In genomic region chr11:64803163-64803845, GRCh38 we compare ENCODE assay signal across 8 cellular contexts. TPM values are rescaled to one million over a fixed set of nuclear protein-coding genes. Genes with fewer than 3 reads are reported as not detected.
A peak's percentile ranks its signal among the peaks of the same experiment; 100 is the strongest.
DNase-seq lines count a peak whose midpoint lies in the region; ATAC-seq and TF ChIP-seq lines count a peak whose summit lies in the region.

Gene MAP4K2 (minus strand): TSS chr11:64803214. CDS start chr11:64803149, 65 bp downstream.

- no peak within 1 kb of the TSS for H2BK15ac ChIP-seq in IMR-90 (ENCODE audit: low read depth, low read length)

- POLR2A ChIA-PET in IMR-90 (lab: Charles Lee; ENCODE audit: unreplicated experiment): interaction anchor here (0.5 to 0.6 kb wide), 2 partner anchors 7 to 74 kb away, joined by 5 to 6 read pairs; no protein-coding TSS in a partner anchor

- TF ChIP-seq CTCF in IMR-90 (conservative IDR thresholded peaks at IDR 0.05; ENCODE audit: low read depth, low read length): peak; percentile 38; the same call in 1 of the 2 replicates

- no peaks in the 10 kb centered on the region for H4K20me1 ChIP-seq in IMR-90 (ENCODE audit: insufficient read depth, low read length)

- H2BK120ac ChIP-seq in IMR-90 (ENCODE audit: low read depth, low read length): no peak within 1 kb of the TSS

- H2AK5ac ChIP-seq in IMR-90 (ENCODE audit: low read depth, low read length): peak within 1 kb of the TSS; percentile 58; the same call in 1 of the 2 replicates

- H3K4me1 ChIP-seq in IMR-90 (ENCODE audit: control insufficient read depth, insufficient read depth, low read length): peaks cover 10% of the 10 kb centered on the region
- H3K4me1 ChIP-seq in esophagus (ENCODE audit: control insufficient read depth in 2 of 2, insufficient read depth in 2 of 2, low read length in 1 of 2): peaks cover 4 to 17% of the 10 kb centered on the region in 2 donors
- H3K4me1 ChIP-seq in muscle layer of colon (ENCODE audit: insufficient read depth, low read length): peaks cover 20% of the 10 kb centered on the region

- peak; percentile 69 for TF ChIP-seq POLR2A in IMR-90 (IDR thresholded peaks at IDR 0.05; ENCODE audit: low read depth, low read length)

- H3K36me3 ChIP-seq in IMR-90 (ENCODE audit: control insufficient read depth, insufficient read depth, low read length) (peaks cover 36% of the 10 kb centered on the region), esophagus (ENCODE audit: control insufficient read depth in 2 of 2, insufficient read depth in 2 of 2, low read length in 1 of 2) (peaks cover 6 to 35% of the 10 kb centered on the region in 2 donors), muscle layer of colon (ENCODE audit: insufficient read depth, low read length) (peaks cover 14% of the 10 kb centered on the region)

- peak within 1 kb of the TSS; percentile 96 for H2AFZ ChIP-seq in IMR-90 (replicated peaks; ENCODE audit: low read length, poor library complexity)

- peaks cover 18% of the 10 kb centered on the region for H3K36me3 Mint-ChIP-seq in activated T-cell treated with anti-CD3 and anti-CD28 coated beads, Interleukin-2, amount 50 U/mL, for 4 hours (ENCODE audit: insufficient read depth)

- 0 out of 2 replicates have a peak within 1 kb of the TSS, but pooled peaks have one; percentile 3 for H3K18ac ChIP-seq in IMR-90 (ENCODE audit: low read depth, low read length)

- H3K4ac ChIP-seq in IMR-90 (ENCODE audit: low read depth, low read length): peak within 1 kb of the TSS; percentile 56

- 0 out of 2 replicates have a peak within 1 kb of the TSS, but pooled peaks have one; percentile 12 for H3K23ac ChIP-seq in IMR-90 (ENCODE audit: low read depth, low read length)

- peak within 1 kb of the TSS; percentile 37; the same call in 1 of the 2 replicates for H4K91ac ChIP-seq in IMR-90 (ENCODE audit: insufficient read depth, low read depth, low read length)

- DNase-seq in C1 segment of cervical spinal cord (lab: John Stamatoyannopoulos, UW): peak in 12 of 14 donors; percentile 34 to 86 (median 62)
- peak; percentile 68 for DNase-seq in IMR-90
- DNase-seq in activated T-cell treated with anti-CD3 and anti-CD28 coated beads, Interleukin-2, amount 50 U/mL, for 4 hours: peak; percentile 82
- DNase-seq in stimulated activated CD8-positive, alpha-beta memory T cell treated with anti-CD3 and anti-CD28 coated beads, Interleukin-4, amount 100 ng/mL, for 48 hours: peak; percentile 87

- peak within 1 kb of the TSS; percentile 1 for H2BK5ac ChIP-seq in IMR-90 (ENCODE audit: low read depth, low read length, poor library complexity, severe bottlenecking)

- dilution Hi-C loops in IMR-90 (cut with HindIII; ENCODE audit: low sequenced_read_pairs, unreplicated experiment): no loop called here

- no peaks in the 10 kb centered on the region for H3K9me3 Mint-ChIP-seq in activated T-cell treated with anti-CD3 and anti-CD28 coated beads, Interleukin-2, amount 50 U/mL, for 4 hours

- H3K9me3 ChIP-seq in IMR-90 (ENCODE audit: control insufficient read depth, insufficient read depth, low read length) (no peaks in the 10 kb centered on the region), esophagus (ENCODE audit: control insufficient read depth in 2 of 2, insufficient read depth in 1 of 2, low read depth in 1 of 2, low read length in 1 of 2) (no peaks in the 10 kb centered on the region), muscle layer of colon (ENCODE audit: low read length) (no peaks in the 10 kb centered on the region)

- H2AK9ac ChIP-seq in IMR-90 (replicated peaks; ENCODE audit: low read depth, low read length, poor library complexity): peak within 1 kb of the TSS; percentile 92

- no peak within 1 kb of the TSS for H2BK20ac ChIP-seq in IMR-90 (ENCODE audit: low read depth, low read length)

- H3K14ac ChIP-seq in IMR-90 (replicated peaks; ENCODE audit: low read depth, low read length): peak within 1 kb of the TSS; percentile 56

- H3K9ac ChIP-seq in IMR-90 (ENCODE audit: low read depth, low read length): peak within 1 kb of the TSS; percentile 67
- peak within 1 kb of the TSS; percentile 79 for H3K9ac ChIP-seq in muscle layer of colon (ENCODE audit: low read length)

- 0% methylated on average over 18 of the region's 57 CpGs; no CpG with 5 or more reads in 1 of the 2 experiments for WGBS in IMR-90 (ENCODE audit: extremely low coverage in 2 of 2, insufficient read length in 1 of 2), 2 experiments
- 1% methylated on average over 12 to 57 of the region's 57 CpGs for WGBS in esophagus, 2 donors

- H3K27me3 ChIP-seq in IMR-90 (ENCODE audit: control insufficient read depth, insufficient read depth, low read length) (no peaks in the 10 kb centered on the region), esophagus (ENCODE audit: control insufficient read depth in 1 of 2, insufficient read depth in 2 of 2, low read length in 2 of 2) (no peaks in the 10 kb centered on the region), muscle layer of colon (ENCODE audit: control insufficient read depth in 1 of 2, insufficient read depth in 2 of 2, low read length in 2 of 2) (no peaks in the 10 kb centered on the region)

- H3K4me3 ChIP-seq in IMR-90 (ENCODE audit: insufficient read depth, low read depth, low read length): peak within 1 kb of the TSS; percentile 84
- peak within 1 kb of the TSS; percentile 47 to 58 for H3K4me3 ChIP-seq in esophagus (ENCODE audit: low read depth in 1 of 2, low read length in 2 of 2)
- H3K4me3 ChIP-seq in muscle layer of colon (ENCODE audit: low read depth in 1 of 2, low read length in 2 of 2): peak within 1 kb of the TSS; percentile 87

- peak within 1 kb of the TSS; percentile 87 for H3K4me3 Mint-ChIP-seq in activated T-cell treated with anti-CD3 and anti-CD28 coated beads, Interleukin-2, amount 50 U/mL, for 4 hours

- peak; percentile 54 for ATAC-seq in GM19397 (IDR thresholded peaks at IDR 0.05; ENCODE audit: unreplicated experiment)
- peak; percentile 97 for ATAC-seq in IMR-90 (ENCODE audit: low read depth)
- ATAC-seq in activated T-cell treated with anti-CD3 and anti-CD28 coated beads, Interleukin-2, amount 50 U/mL, for 4 hours: peak; percentile 91

- intact Hi-C loops in IMR-90 (cut with micrococcal nuclease): loop anchor here (2.0 kb wide), 1 partner anchor 25 kb away; the partner anchor contains the start of gene SF1

- H3K4me1 Mint-ChIP-seq in activated T-cell treated with anti-CD3 and anti-CD28 coated beads, Interleukin-2, amount 50 U/mL, for 4 hours (ENCODE audit: low read depth): peaks cover 32% of the 10 kb centered on the region

- CTCF ChIA-PET in IMR-90 (lab: Yijun Ruan, JAX): interaction anchor here (1.0 kb wide), 1 partner anchor 21 kb away, joined by 3 read pairs; no protein-coding TSS in a partner anchor

- H3K4me2 ChIP-seq in IMR-90 (ENCODE audit: low read depth, low read length): peak within 1 kb of the TSS; percentile 96

- H3K27ac ChIP-seq in IMR-90 (ENCODE audit: insufficient read depth, low read length) (peak within 1 kb of the TSS; percentile 27), esophagus (ENCODE audit: low read depth in 2 of 2, low read length in 1 of 2) (peak within 1 kb of the TSS; percentile 90 to 91), muscle layer of colon (ENCODE audit: low read depth, low read length) (peak within 1 kb of the TSS; percentile 94)

- TF ChIP-seq RAD21 in IMR-90 (IDR thresholded peaks at IDR 0.05; ENCODE audit: low read length): 0 out of 2 replicates have a peak, but pooled peaks have one; percentile 20

- H4K8ac ChIP-seq in IMR-90 (ENCODE audit: low read depth in 2 of 2, low read length in 2 of 2): peak within 1 kb of the TSS; percentile 52 to 63; a peak in 3 of 4 replicates

- H3K79me1 ChIP-seq in IMR-90 (ENCODE audit: low read depth in 1 of 2, low read length in 2 of 2): peaks cover 4 to 29% of the 10 kb centered on the region in 2 experiments; a peak in 3 of 4 replicates

- in situ Hi-C loops in IMR-90 (cut with MboI; ENCODE audit: low sequenced_read_pairs): no loop called here

- peaks cover 16% of the 10 kb centered on the region for H3K9me1 ChIP-seq in IMR-90 (ENCODE audit: insufficient read depth, low read length)

- peak within 1 kb of the TSS; percentile 42 for H3K56ac ChIP-seq in IMR-90 (ENCODE audit: extremely low read depth, insufficient read depth, low read length)

- H4K5ac ChIP-seq in IMR-90 (ENCODE audit: low read depth, low read length): peak within 1 kb of the TSS; percentile 40

- no TSS peak for BruUV-seq in IMR-90 (replicated peaks; lab: Mats Ljungman, UMichigan)

- H3K27me3 Mint-ChIP-seq in activated T-cell treated with anti-CD3 and anti-CD28 coated beads, Interleukin-2, amount 50 U/mL, for 4 hours (ENCODE audit: low read depth): no peaks in the 10 kb centered on the region

TF ChIP-seq in IMR-90, 13 proteins besides CTCF, POLR2A, EP300 and RAD21:
- TF ChIP-seq MAZ (IDR thresholded peaks at IDR 0.05; ENCODE audit: borderline replicate concordance, low read depth, low read length): peak; percentile 40; the same call in 1 of the 2 replicates
- peak; percentile 45 for TF ChIP-seq CEBPB (IDR thresholded peaks at IDR 0.05; ENCODE audit: low read depth, low read length)
- no peak for TF ChIP-seq FOS (IDR thresholded peaks at IDR 0.05; ENCODE audit: low read depth, low read length)
- no peak for TF ChIP-seq NFE2L2 (IDR thresholded peaks at IDR 0.05; ENCODE audit: low read depth, low read length)
- no peak for TF ChIP-seq MXI1 (IDR thresholded peaks at IDR 0.05; ENCODE audit: borderline replicate concordance, low read depth, low read length)

RNA-seq across cellular contexts. Expression of gene MAP4K2, which starts in this region (rescaled TPM):
- total RNA-seq in IMR-90 (2012; rRNA removed): 9.2 and 11.7 TPM in 2 replicates
- polyA plus RNA-seq in IMR-90 (2012; rRNA removed): 16.6 and 22.2 TPM in 2 replicates
- 18.8 and 24.1 TPM in 2 replicates for polyA plus RNA-seq in IMR-90 (2012; cell fraction: cytosol; rRNA removed)
- polyA plus RNA-seq in IMR-90 (2012; cell fraction: nucleus; rRNA removed; ENCODE audit: low replicate concordance): 41.7 and 95.5 TPM in 2 replicates
- polyA plus RNA-seq in PFSK-1 (2012; ENCODE audit: insufficient read length, low read depth): 17.1 TPM
- 10 to 100 TPM; 42.2 to 51.5 (median 43.7) TPM for total RNA-seq in activated T-cell treated with anti-CD3 and anti-CD28 coated beads, Interleukin-2, amount 50 U/mL, for 4 hours
- 1 to 10 TPM; 4.7 to 7.5 TPM for polyA plus RNA-seq in esophagus

Comparison
In these comparisons a context has a peak if more than half of its experiments do, and no peak if none do; other contexts are left out.
1. Peak in every context shown above with its lines: DNase-seq, ATAC-seq, H3K4me3 ChIP-seq and H3K27ac ChIP-seq.
2. H3K27ac ChIP-seq: peak in every context shown above with its lines; median percentile 94 in muscle layer of colon; 90 in esophagus; 27 in IMR-90.